Comparison of ENCODE assay signal across 1 cellular context in the genomic region with DNA sequence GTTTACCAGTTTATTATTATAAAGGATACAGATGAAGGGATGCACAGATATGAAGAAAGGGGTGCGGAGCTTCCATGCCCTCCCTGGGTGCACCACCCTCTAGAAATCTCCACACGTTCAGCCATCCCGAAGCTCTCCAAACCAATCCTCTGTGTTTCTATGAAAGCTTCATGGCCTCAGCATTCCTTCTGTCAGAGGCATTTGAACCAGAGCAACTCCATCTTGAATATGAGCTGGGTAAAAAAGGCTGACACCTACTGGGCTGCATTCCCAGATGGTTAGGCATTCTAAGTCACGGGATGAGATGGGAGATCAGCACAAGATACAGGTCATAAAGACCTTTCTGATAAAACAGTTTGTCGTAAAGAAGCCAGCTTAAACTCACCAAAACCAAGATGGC.
A peak's percentile ranks its signal among the peaks of the same experiment; 100 is the strongest.
TF ChIP-seq lines count a peak whose summit lies in the region.

No MANE protein-coding gene starts in this region.

TF ChIP-seq in K562, 482 proteins besides CTCF, POLR2A, EP300 and RAD21 (continued from another document and continues in another):
- TF ChIP-seq, protein P1, sequence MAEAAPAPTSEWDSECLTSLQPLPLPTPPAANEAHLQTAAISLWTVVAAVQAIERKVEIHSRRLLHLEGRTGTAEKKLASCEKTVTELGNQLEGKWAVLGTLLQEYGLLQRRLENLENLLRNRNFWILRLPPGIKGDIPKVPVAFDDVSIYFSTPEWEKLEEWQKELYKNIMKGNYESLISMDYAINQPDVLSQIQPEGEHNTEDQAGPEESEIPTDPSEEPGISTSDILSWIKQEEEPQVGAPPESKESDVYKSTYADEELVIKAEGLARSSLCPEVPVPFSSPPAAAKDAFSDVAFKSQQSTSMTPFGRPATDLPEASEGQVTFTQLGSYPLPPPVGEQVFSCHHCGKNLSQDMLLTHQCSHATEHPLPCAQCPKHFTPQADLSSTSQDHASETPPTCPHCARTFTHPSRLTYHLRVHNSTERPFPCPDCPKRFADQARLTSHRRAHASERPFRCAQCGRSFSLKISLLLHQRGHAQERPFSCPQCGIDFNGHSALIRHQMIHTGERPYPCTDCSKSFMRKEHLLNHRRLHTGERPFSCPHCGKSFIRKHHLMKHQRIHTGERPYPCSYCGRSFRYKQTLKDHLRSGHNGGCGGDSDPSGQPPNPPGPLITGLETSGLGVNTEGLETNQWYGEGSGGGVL (CRISPR knock-in tag; IDR thresholded peaks at IDR 0.05) = peak; percentile 76; the same call in 1 of the 2 replicates
- TF ChIP-seq NR2C2 (CRISPR knock-in tag; IDR thresholded peaks at IDR 0.05) (no peak), NR2C2 (tag; IDR thresholded peaks at IDR 0.05) (peak; percentile 58; the same call in 1 of the 2 replicates), GABPB1 (CRISPR knock-in tag; IDR thresholded peaks at IDR 0.05) (no peak), KDM4B (IDR thresholded peaks at IDR 0.05; ENCODE audit: borderline replicate concordance in 2 of 2, low read depth in 1 of 2) (no peak), ZNF23 (CRISPR knock-in tag; IDR thresholded peaks at IDR 0.05) (no peak), C11orf30 (IDR thresholded peaks at IDR 0.05; ENCODE audit: low read depth) (no peak), ZNF41 (CRISPR knock-in tag; conservative IDR thresholded peaks at IDR 0.05) (peak; percentile 94), ARID2 (IDR thresholded peaks at IDR 0.05) (no peak), BDP1 (IDR thresholded peaks at IDR 0.05; ENCODE audit: insufficient read depth, insufficient read length) (no peak), ZNF24 (IDR thresholded peaks at IDR 0.05) (no peak), CHD4 (IDR thresholded peaks at IDR 0.05; ENCODE audit: insufficient read depth, insufficient replicate concordance, low read depth, low read length, poor library complexity, severe bottlenecking) (no peak), ZNF175 (CRISPR knock-in tag; IDR thresholded peaks at IDR 0.05; ENCODE audit: low read depth) (peak; percentile 95), CREB1 (IDR thresholded peaks at IDR 0.05) (no peak), CREB1 (CRISPR knock-in tag; IDR thresholded peaks at IDR 0.05) (no peak), FIP1L1 (IDR thresholded peaks at IDR 0.05; ENCODE audit: low read depth, low read length, poor library complexity, severe bottlenecking) (no peak), PRPF4 (IDR thresholded peaks at IDR 0.05; ENCODE audit: insufficient read depth, low read depth, low read length, poor library complexity, severe bottlenecking) (no peak), NFIX (CRISPR knock-in tag; IDR thresholded peaks at IDR 0.05; ENCODE audit: low read depth) (0 out of 2 replicates have a peak, but pooled peaks have one; percentile 30)
- TF ChIP-seq, protein P2, sequence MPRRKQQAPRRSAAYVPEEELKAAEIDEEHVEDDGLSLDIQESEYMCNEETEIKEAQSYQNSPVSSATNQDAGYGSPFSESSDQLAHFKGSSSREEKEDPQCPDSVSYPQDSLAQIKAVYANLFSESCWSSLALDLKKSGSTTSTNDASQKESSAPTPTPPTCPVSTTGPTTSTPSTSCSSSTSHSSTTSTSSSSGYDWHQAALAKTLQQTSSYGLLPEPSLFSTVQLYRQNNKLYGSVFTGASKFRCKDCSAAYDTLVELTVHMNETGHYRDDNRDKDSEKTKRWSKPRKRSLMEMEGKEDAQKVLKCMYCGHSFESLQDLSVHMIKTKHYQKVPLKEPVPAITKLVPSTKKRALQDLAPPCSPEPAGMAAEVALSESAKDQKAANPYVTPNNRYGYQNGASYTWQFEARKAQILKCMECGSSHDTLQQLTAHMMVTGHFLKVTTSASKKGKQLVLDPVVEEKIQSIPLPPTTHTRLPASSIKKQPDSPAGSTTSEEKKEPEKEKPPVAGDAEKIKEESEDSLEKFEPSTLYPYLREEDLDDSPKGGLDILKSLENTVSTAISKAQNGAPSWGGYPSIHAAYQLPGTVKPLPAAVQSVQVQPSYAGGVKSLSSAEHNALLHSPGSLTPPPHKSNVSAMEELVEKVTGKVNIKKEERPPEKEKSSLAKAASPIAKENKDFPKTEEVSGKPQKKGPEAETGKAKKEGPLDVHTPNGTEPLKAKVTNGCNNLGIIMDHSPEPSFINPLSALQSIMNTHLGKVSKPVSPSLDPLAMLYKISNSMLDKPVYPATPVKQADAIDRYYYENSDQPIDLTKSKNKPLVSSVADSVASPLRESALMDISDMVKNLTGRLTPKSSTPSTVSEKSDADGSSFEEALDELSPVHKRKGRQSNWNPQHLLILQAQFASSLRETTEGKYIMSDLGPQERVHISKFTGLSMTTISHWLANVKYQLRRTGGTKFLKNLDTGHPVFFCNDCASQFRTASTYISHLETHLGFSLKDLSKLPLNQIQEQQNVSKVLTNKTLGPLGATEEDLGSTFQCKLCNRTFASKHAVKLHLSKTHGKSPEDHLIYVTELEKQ (CRISPR knock-in tag; IDR thresholded peaks at IDR 0.05) = peak; percentile 90
- TF ChIP-seq, protein P3, sequence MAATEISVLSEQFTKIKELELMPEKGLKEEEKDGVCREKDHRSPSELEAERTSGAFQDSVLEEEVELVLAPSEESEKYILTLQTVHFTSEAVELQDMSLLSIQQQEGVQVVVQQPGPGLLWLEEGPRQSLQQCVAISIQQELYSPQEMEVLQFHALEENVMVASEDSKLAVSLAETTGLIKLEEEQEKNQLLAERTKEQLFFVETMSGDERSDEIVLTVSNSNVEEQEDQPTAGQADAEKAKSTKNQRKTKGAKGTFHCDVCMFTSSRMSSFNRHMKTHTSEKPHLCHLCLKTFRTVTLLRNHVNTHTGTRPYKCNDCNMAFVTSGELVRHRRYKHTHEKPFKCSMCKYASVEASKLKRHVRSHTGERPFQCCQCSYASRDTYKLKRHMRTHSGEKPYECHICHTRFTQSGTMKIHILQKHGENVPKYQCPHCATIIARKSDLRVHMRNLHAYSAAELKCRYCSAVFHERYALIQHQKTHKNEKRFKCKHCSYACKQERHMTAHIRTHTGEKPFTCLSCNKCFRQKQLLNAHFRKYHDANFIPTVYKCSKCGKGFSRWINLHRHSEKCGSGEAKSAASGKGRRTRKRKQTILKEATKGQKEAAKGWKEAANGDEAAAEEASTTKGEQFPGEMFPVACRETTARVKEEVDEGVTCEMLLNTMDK (IDR thresholded peaks at IDR 0.05; ENCODE audit: borderline replicate concordance, insufficient read depth, low read depth, low read length, poor library complexity, severe bottlenecking) = no peak
- TF ChIP-seq, protein P4, sequence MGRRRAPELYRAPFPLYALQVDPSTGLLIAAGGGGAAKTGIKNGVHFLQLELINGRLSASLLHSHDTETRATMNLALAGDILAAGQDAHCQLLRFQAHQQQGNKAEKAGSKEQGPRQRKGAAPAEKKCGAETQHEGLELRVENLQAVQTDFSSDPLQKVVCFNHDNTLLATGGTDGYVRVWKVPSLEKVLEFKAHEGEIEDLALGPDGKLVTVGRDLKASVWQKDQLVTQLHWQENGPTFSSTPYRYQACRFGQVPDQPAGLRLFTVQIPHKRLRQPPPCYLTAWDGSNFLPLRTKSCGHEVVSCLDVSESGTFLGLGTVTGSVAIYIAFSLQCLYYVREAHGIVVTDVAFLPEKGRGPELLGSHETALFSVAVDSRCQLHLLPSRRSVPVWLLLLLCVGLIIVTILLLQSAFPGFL (CRISPR knock-in tag; IDR thresholded peaks at IDR 0.05) = no peak
- TF ChIP-seq, protein P5, sequence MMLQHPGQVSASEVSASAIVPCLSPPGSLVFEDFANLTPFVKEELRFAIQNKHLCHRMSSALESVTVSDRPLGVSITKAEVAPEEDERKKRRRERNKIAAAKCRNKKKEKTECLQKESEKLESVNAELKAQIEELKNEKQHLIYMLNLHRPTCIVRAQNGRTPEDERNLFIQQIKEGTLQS (IDR thresholded peaks at IDR 0.05) = no peak
- TF ChIP-seq, protein P5 (CRISPR knock-in tag; conservative IDR thresholded peaks at IDR 0.05) = no peak
- TF ChIP-seq, protein P6, sequence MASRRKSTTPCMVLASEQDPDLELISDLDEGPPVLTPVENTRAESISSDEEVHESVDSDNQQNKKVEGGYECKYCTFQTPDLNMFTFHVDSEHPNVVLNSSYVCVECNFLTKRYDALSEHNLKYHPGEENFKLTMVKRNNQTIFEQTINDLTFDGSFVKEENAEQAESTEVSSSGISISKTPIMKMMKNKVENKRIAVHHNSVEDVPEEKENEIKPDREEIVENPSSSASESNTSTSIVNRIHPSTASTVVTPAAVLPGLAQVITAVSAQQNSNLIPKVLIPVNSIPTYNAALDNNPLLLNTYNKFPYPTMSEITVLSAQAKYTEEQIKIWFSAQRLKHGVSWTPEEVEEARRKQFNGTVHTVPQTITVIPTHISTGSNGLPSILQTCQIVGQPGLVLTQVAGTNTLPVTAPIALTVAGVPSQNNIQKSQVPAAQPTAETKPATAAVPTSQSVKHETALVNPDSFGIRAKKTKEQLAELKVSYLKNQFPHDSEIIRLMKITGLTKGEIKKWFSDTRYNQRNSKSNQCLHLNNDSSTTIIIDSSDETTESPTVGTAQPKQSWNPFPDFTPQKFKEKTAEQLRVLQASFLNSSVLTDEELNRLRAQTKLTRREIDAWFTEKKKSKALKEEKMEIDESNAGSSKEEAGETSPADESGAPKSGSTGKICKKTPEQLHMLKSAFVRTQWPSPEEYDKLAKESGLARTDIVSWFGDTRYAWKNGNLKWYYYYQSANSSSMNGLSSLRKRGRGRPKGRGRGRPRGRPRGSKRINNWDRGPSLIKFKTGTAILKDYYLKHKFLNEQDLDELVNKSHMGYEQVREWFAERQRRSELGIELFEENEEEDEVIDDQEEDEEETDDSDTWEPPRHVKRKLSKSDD (conservative IDR thresholded peaks at IDR 0.05; ENCODE audit: low read length) = no peak
- TF ChIP-seq, protein P7, sequence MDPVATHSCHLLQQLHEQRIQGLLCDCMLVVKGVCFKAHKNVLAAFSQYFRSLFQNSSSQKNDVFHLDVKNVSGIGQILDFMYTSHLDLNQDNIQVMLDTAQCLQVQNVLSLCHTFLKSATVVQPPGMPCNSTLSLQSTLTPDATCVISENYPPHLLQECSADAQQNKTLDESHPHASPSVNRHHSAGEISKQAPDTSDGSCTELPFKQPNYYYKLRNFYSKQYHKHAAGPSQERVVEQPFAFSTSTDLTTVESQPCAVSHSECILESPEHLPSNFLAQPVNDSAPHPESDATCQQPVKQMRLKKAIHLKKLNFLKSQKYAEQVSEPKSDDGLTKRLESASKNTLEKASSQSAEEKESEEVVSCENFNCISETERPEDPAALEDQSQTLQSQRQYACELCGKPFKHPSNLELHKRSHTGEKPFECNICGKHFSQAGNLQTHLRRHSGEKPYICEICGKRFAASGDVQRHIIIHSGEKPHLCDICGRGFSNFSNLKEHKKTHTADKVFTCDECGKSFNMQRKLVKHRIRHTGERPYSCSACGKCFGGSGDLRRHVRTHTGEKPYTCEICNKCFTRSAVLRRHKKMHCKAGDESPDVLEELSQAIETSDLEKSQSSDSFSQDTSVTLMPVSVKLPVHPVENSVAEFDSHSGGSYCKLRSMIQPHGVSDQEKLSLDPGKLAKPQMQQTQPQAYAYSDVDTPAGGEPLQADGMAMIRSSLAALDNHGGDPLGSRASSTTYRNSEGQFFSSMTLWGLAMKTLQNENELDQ (CRISPR knock-in tag; IDR thresholded peaks at IDR 0.05; ENCODE audit: borderline replicate concordance) = no peak
- TF ChIP-seq, protein P8, sequence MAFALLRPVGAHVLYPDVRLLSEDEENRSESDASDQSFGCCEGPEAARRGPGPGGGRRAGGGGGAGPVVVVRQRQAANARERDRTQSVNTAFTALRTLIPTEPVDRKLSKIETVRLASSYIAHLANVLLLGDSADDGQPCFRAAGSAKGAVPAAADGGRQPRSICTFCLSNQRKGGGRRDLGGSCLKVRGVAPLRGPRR (CRISPR knock-in tag; IDR thresholded peaks at IDR 0.05) = peak; percentile 93
- TF ChIP-seq, protein P9, sequence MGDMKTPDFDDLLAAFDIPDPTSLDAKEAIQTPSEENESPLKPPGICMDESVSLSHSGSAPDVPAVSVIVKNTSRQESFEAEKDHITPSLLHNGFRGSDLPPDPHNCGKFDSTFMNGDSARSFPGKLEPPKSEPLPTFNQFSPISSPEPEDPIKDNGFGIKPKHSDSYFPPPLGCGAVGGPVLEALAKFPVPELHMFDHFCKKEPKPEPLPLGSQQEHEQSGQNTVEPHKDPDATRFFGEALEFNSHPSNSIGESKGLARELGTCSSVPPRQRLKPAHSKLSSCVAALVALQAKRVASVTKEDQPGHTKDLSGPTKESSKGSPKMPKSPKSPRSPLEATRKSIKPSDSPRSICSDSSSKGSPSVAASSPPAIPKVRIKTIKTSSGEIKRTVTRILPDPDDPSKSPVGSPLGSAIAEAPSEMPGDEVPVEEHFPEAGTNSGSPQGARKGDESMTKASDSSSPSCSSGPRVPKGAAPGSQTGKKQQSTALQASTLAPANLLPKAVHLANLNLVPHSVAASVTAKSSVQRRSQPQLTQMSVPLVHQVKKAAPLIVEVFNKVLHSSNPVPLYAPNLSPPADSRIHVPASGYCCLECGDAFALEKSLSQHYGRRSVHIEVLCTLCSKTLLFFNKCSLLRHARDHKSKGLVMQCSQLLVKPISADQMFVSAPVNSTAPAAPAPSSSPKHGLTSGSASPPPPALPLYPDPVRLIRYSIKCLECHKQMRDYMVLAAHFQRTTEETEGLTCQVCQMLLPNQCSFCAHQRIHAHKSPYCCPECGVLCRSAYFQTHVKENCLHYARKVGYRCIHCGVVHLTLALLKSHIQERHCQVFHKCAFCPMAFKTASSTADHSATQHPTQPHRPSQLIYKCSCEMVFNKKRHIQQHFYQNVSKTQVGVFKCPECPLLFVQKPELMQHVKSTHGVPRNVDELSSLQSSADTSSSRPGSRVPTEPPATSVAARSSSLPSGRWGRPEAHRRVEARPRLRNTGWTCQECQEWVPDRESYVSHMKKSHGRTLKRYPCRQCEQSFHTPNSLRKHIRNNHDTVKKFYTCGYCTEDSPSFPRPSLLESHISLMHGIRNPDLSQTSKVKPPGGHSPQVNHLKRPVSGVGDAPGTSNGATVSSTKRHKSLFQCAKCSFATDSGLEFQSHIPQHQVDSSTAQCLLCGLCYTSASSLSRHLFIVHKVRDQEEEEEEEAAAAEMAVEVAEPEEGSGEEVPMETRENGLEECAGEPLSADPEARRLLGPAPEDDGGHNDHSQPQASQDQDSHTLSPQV (IDR thresholded peaks at IDR 0.05) = peak; percentile 98
- TF ChIP-seq, protein P10, sequence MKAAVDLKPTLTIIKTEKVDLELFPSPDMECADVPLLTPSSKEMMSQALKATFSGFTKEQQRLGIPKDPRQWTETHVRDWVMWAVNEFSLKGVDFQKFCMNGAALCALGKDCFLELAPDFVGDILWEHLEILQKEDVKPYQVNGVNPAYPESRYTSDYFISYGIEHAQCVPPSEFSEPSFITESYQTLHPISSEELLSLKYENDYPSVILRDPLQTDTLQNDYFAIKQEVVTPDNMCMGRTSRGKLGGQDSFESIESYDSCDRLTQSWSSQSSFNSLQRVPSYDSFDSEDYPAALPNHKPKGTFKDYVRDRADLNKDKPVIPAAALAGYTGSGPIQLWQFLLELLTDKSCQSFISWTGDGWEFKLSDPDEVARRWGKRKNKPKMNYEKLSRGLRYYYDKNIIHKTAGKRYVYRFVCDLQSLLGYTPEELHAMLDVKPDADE (conservative IDR thresholded peaks at IDR 0.05; ENCODE audit: control insufficient read depth, low read depth, low read length) = no peak
- TF ChIP-seq, protein P11, sequence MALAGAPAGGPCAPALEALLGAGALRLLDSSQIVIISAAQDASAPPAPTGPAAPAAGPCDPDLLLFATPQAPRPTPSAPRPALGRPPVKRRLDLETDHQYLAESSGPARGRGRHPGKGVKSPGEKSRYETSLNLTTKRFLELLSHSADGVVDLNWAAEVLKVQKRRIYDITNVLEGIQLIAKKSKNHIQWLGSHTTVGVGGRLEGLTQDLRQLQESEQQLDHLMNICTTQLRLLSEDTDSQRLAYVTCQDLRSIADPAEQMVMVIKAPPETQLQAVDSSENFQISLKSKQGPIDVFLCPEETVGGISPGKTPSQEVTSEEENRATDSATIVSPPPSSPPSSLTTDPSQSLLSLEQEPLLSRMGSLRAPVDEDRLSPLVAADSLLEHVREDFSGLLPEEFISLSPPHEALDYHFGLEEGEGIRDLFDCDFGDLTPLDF (CRISPR knock-in tag; IDR thresholded peaks at IDR 0.05) = no peak
